ENCODE assay signal across 27 cellular contexts in genomic region chr6:157853018-157853805, GRCh38. TPM values are rescaled to one million over a fixed set of nuclear protein-coding genes. Genes with fewer than 3 reads are reported as not detected.
A peak's percentile ranks its signal among the peaks of the same experiment; 100 is the strongest.
DNase-seq lines count a peak whose midpoint lies in the region; ATAC-seq and TF ChIP-seq lines count a peak whose summit lies in the region.
"Had no signal": no experiment of that assay in that cellular context is flagged by ENCODE, and none has a peak within 500 bp of the region (broad histone marks: within the 10 kb centered on the region; RNA-seq: fewer than 3 reads in every experiment).

No MANE protein-coding gene starts in this region.

- H3K4me3 Mint-ChIP-seq in activated T-cell treated with anti-CD3 and anti-CD28 coated beads, Interleukin-2, amount 50 U/mL, for 72 hours, result no peak overlapping the region
- H3K4me3 Mint-ChIP-seq in T-helper 17 cell, result peak overlapping the region; percentile 2
- H3K4me3 Mint-ChIP-seq in endodermal cell, result no peak overlapping the region
- H3K4me3 Mint-ChIP-seq in osteocyte (ENCODE audit: unreplicated experiment), result no peak overlapping the region
- H3K4me3 Mint-ChIP-seq: immature natural killer cell had no signal

- H3K4me3 ChIP-seq in endodermal cell (ENCODE audit: low read length) (peak overlapping the region; percentile 53), spleen (no peak overlapping the region)
- H3K4me3 ChIP-seq: coronary artery, left lung, SJSA1 had no signal

- TF ChIP-seq CTCF in endodermal cell (conservative IDR thresholded peaks at IDR 0.05) (no peak), osteocyte (IDR thresholded peaks at IDR 0.05) (no peak), spleen (IDR thresholded peaks at IDR 0.05 in 8 of 11, conservative IDR thresholded peaks at IDR 0.05 in 3 of 11) (no peak)

- H3K27ac ChIP-seq in endodermal cell (ENCODE audit: low read depth, low read length) (no peak overlapping the region), spleen (no peak overlapping the region)
- H3K27ac ChIP-seq: coronary artery, left lung, SJSA1 had no signal

- H3K27me3 ChIP-seq in endodermal cell (ENCODE audit: control insufficient read depth, insufficient read depth, low read length, poor library complexity, severe bottlenecking), result no peaks in the 10 kb centered on the region
- no peaks in the 10 kb centered on the region for H3K27me3 ChIP-seq in spleen (replicated peaks in 1 of 7)
- H3K27me3 ChIP-seq: left lung, SJSA1 had no signal

- peaks cover 23 to 39% of the 10 kb centered on the region in 2 donors for H3K36me3 Mint-ChIP-seq in activated T-cell treated with anti-CD3 and anti-CD28 coated beads, Interleukin-2, amount 50 U/mL, for 72 hours (ENCODE audit: insufficient read depth in 2 of 2)
- H3K36me3 Mint-ChIP-seq in T-helper 17 cell (ENCODE audit: low read depth) (no peaks in the 10 kb centered on the region), endodermal cell (ENCODE audit: low read depth) (peaks cover 13% of the 10 kb centered on the region), osteocyte (ENCODE audit: unreplicated experiment) (peaks cover 11% of the 10 kb centered on the region)

- no peak for ATAC-seq in activated T-cell treated with anti-CD3 and anti-CD28 coated beads, Interleukin-2, amount 50 U/mL, for 72 hours (replicated peaks in 1 of 2)
- no peak for ATAC-seq in T-helper 17 cell
- ATAC-seq: left lung had no signal

- peaks cover 4% of the 10 kb centered on the region for H3K36me3 ChIP-seq in endodermal cell (ENCODE audit: control insufficient read depth, insufficient read depth, low read length)
- peaks cover 0 to 6% (median 0%) of the 10 kb centered on the region in 6 donors for H3K36me3 ChIP-seq in spleen
- H3K36me3 ChIP-seq: left lung, SJSA1 had no signal

- H3K9me3 ChIP-seq in T-helper 17 cell (ENCODE audit: control insufficient read depth, low read length, poor library complexity, severe bottlenecking) (peaks cover 3% of the 10 kb centered on the region), endodermal cell (ENCODE audit: control insufficient read depth, low read length) (peaks cover 25% of the 10 kb centered on the region), spleen (peaks cover 7 to 42% (median 33%) of the 10 kb centered on the region in 8 donors)

- H3K27me3 Mint-ChIP-seq in activated T-cell treated with anti-CD3 and anti-CD28 coated beads, Interleukin-2, amount 50 U/mL, for 72 hours (ENCODE audit: low read depth), result no peaks in the 10 kb centered on the region
- H3K27me3 Mint-ChIP-seq in T-helper 17 cell, result no peaks in the 10 kb centered on the region
- no peaks in the 10 kb centered on the region for H3K27me3 Mint-ChIP-seq in endodermal cell (ENCODE audit: insufficient read depth)
- no peaks in the 10 kb centered on the region for H3K27me3 Mint-ChIP-seq in osteocyte (ENCODE audit: unreplicated experiment)
- H3K27me3 Mint-ChIP-seq: naive B cell had no signal

- peaks cover 67% of the 10 kb centered on the region for H3K4me1 Mint-ChIP-seq in activated T-cell treated with anti-CD3 and anti-CD28 coated beads, Interleukin-2, amount 50 U/mL, for 72 hours (ENCODE audit: low read depth)
- H3K4me1 Mint-ChIP-seq in T-helper 17 cell (peaks cover 21% of the 10 kb centered on the region), endodermal cell (peaks cover 26% of the 10 kb centered on the region), osteocyte (ENCODE audit: unreplicated experiment) (peaks cover 58% of the 10 kb centered on the region)

- H3K9me3 Mint-ChIP-seq in activated T-cell treated with anti-CD3 and anti-CD28 coated beads, Interleukin-2, amount 50 U/mL, for 72 hours, result peaks cover 8 to 9% of the 10 kb centered on the region in 2 donors
- H3K9me3 Mint-ChIP-seq in endodermal cell (peaks cover 17% of the 10 kb centered on the region), osteocyte (ENCODE audit: unreplicated experiment) (peaks cover 10% of the 10 kb centered on the region)

- H3K27ac Mint-ChIP-seq in activated T-cell treated with anti-CD3 and anti-CD28 coated beads, Interleukin-2, amount 50 U/mL, for 72 hours, result peak overlapping the region; percentile 43
- H3K27ac Mint-ChIP-seq in T-helper 17 cell, result no peak overlapping the region
- H3K27ac Mint-ChIP-seq in endodermal cell, result no peak overlapping the region
- H3K27ac Mint-ChIP-seq in osteocyte (ENCODE audit: unreplicated experiment), result peak overlapping the region; percentile 78

- H3K4me1 ChIP-seq in endodermal cell (ENCODE audit: control insufficient read depth, insufficient read depth, low read length), result no peaks in the 10 kb centered on the region
- H3K4me1 ChIP-seq in spleen, result peaks cover 0 to 26% (median 21%) of the 10 kb centered on the region in 6 donors
- H3K4me1 ChIP-seq: left lung, SJSA1 had no signal

- 94 to 96% methylated on average over 2 of the region's 2 CpGs for WGBS in endodermal cell (ENCODE audit: insufficient coverage in 1 of 2, insufficient read length in 1 of 2), 2 experiments
- WGBS in spleen, 5 donors, result 74 to 91% (median 83%) methylated on average over 2 of the region's 2 CpGs

- TF ChIP-seq POLR2A in spleen (IDR thresholded peaks at IDR 0.05), result no peak

- intact Hi-C loops in spleen (cut with DNase I; ENCODE audit: low total_unique reads), result no loop called here

- no peak overlapping the region for H3K9ac ChIP-seq in endodermal cell (ENCODE audit: extremely low read depth, low read length, poor library complexity, severe bottlenecking)

- no peak for DNase-seq in activated T-cell treated with anti-CD3 and anti-CD28 coated beads, Interleukin-2, amount 50 U/mL, for 72 hours
- no peak for DNase-seq in activated T-cell treated with anti-CD3 and anti-CD28 coated beads for 4 hours
- DNase-seq in T-helper 17 cell, result no peak
- no peak for DNase-seq in endodermal cell
- DNase-seq in osteocyte (ENCODE audit: extremely low spot score, unreplicated experiment), result no peak
- no peak for DNase-seq in spleen
- DNase-seq in NCI-H1436 treated with DMSO at 0.1 percent for 48 hours (lab: John Stamatoyannopoulos, UW), result no peak
- no peak for DNase-seq in NCI-H2196 (lab: John Stamatoyannopoulos, UW; ENCODE audit: unreplicated experiment)
- DNase-seq: activated CD4-positive, alpha-beta T cell treated with anti-CD3 and anti-CD28 coated beads for 1 hour; activated CD8-positive, alpha-beta memory T cell treated with anti-CD3 and anti-CD28 coated beads for 24 hours; activated gamma-delta T cell treated with Interleukin-2 at 50 U/mL for 16 hours; activated T-cell treated with anti-CD3 and anti-CD28 coated beads, Interleukin-2, amount 50 U/mL, for 1 hour; CD4-positive, CD25-positive, alpha-beta regulatory T cell; hypothalamus; immature natural killer cell; KBM-7; left lung; MM.1S; naive B cell; NCI-H1417; NCI-H2081; NCI-H774; nucleus accumbens; RPMI8226; T-helper 1 cell had no signal

RNA-seq across cellular contexts. Expression of gene SNX9, which starts 30.2 kb away (rescaled TPM):
- 10 to 100 TPM; 83.5 to 94.6 TPM for total RNA-seq in activated T-cell treated with anti-CD3 and anti-CD28 coated beads, Interleukin-2, amount 50 U/mL, for 72 hours
- total RNA-seq in T-helper 17 cell (10 to 100 TPM; 21.2 to 38.9 TPM), endodermal cell (10 to 100 TPM; 30.6 to 33.0 TPM), osteocyte (65.0 and 65.2 TPM in 2 replicates), spleen (10 to 100 TPM; 29.0 to 42.5 (median 36.1) TPM)
- 18.8 TPM for polyA plus RNA-seq in endodermal cell (2013, experiment 1 of 2)
- polyA plus RNA-seq in endodermal cell (2013, experiment 2 of 2), result 20.0 TPM
- 10 to 100 TPM; 18.9 to 22.1 (median 20.8) TPM for polyA plus RNA-seq in spleen

Comparison
In these comparisons a context has a peak if more than half of its experiments do, and no peak if none do; other contexts are left out.
1. H3K27ac Mint-ChIP-seq: peak in activated T-cell treated with anti-CD3 and anti-CD28 coated beads, Interleukin-2, amount 50 U/mL, for 72 hours (single experiment) and osteocyte (single experiment); none in T-helper 17 cell (single experiment) and endodermal cell (single experiment).